In the genomic region with DNA sequence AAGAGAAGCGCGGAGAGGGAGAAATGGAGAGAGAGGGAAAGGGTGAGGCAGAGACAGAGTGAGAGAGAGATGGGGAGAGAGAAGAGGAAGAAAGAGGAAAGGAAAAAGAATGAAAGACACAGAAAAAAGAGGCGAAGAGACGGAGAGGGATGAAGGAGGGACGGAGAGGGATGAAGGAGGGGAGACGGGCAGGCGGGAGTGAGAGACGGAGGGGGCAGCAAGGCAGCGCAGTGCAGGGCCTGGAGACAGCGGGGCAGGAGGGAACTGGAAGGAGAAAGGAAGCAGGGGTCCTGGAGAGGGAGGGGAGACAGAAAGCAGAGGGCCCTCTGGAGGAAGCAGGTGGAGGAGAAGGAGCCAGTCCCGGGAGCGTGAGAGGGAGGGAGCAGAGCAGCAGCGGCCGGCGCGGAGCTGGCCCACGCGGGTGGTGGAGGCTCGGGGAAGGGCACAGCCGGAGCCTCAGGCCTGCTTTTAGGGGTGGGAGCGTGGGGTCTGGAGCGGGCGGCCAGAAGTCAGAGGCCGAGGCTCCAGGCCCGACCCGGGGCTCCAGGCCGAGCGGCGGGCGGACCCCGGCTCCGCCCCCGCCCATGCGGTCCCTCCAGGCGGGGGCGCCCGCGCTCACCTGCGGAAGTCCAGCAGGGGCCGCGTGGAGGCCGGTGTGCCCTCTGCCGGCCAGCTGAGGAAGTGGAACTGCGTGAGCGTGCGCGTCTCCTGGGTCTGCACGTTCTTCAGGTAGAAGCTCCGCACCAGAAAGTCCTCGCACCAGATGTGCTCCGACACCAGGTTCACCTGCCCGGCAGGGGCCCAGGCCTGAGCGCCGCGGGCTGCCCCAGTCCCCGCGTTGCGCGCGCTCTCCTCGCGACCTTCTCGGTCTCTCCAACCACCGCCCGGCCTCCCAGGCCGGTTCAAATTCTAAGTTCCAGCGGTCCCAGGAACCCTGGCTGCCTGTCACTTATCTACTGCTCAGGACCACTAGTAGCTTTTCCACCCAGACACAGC, we compare ENCODE assay signal across 9 cellular contexts. TPM values are rescaled to one million over a fixed set of nuclear protein-coding genes. Genes with fewer than 3 reads are reported as not detected.
DNase-seq lines count a peak whose midpoint lies in the region; ATAC-seq, FAIRE-seq and TF ChIP-seq lines count a peak whose summit lies in the region.
"Had no signal": no experiment of that assay in that cellular context is flagged by ENCODE, and none has a peak within 500 bp of the region (broad histone marks: within the 10 kb centered on the region; RNA-seq: fewer than 3 reads in every experiment).

No MANE protein-coding gene starts in this region.

- H2BK12ac ChIP-seq in H1 (ENCODE audit: low read depth, low read length), result no peak overlapping the region

- H2AFZ ChIP-seq in H1 (ENCODE audit: low read length), result 0 out of 2 replicates have a peak overlapping the region, but pooled peaks have one; percentile 27

- H3K4me1 ChIP-seq in H1 (replicated peaks in 1 of 4; ENCODE audit: control insufficient read depth in 3 of 4, insufficient read depth in 4 of 4, low read length in 3 of 4) (peaks cover 0 to 8% (median 3%) of the 10 kb centered on the region in 4 experiments; a peak in 4 of 7 replicates), mesodermal cell (ENCODE audit: control insufficient read depth, insufficient read depth, low read length, poor library complexity, severe bottlenecking) (peaks cover 4% of the 10 kb centered on the region)

- peak; percentile 93 for ATAC-seq in GM19035 (IDR thresholded peaks at IDR 0.05; ENCODE audit: unreplicated experiment)
- ATAC-seq in HG03280 (IDR thresholded peaks at IDR 0.05; ENCODE audit: unreplicated experiment), result peak; percentile 90

- peak overlapping the region; percentile 92 for H3K4ac ChIP-seq in H1 (replicated peaks; ENCODE audit: insufficient read length, low read depth, low read length)

- TF ChIP-seq POLR2A in H1 (IDR thresholded peaks at IDR 0.05; ENCODE audit: control extremely low read depth in 1 of 2, low read depth in 2 of 2, low read length in 2 of 2), result peak in 1 of 2 experiments; percentile 62; a peak in 2 of 3 replicates

- H3K4me2 ChIP-seq in H1 (ENCODE audit: insufficient read depth in 1 of 2, low read depth in 2 of 2, low read length in 2 of 2), result peak overlapping the region; percentile 69 to 76

- H3K9ac ChIP-seq in H1 (replicated peaks in 1 of 4; ENCODE audit: extremely low read depth in 1 of 4, low read depth in 3 of 4, low read length in 3 of 4), result peak overlapping the region in 3 of 4 experiments; percentile 31 to 65 (median 60); a peak in 5 of 7 replicates

- H2BK5ac ChIP-seq in H1 (ENCODE audit: low read depth, low read length), result peak overlapping the region; percentile 81; the same call in 1 of the 2 replicates

- H3K9me3 ChIP-seq in H1 (ENCODE audit: insufficient read depth in 2 of 2, low read depth in 1 of 2, low read length in 1 of 2) (0 out of 4 replicates have a peak, but pooled peaks cover 0 to 5% of the 10 kb centered on the region in 2 experiments), mesodermal cell (ENCODE audit: control insufficient read depth, low read length) (no peaks in the 10 kb centered on the region)

- DNase-seq in BJ (ENCODE audit: low read depth), result no peak
- peak; percentile 88 for DNase-seq in NCI-H82 (lab: John Stamatoyannopoulos, UW)
- DNase-seq in activated CD8-positive, alpha-beta memory T cell treated with anti-CD3 and anti-CD28 coated beads for 1 hour (ENCODE audit: extremely low read depth in 1 of 2, low read depth in 1 of 2), result peak; percentile 71 to 81
- peak; percentile 89 to 96 for DNase-seq in H1 (ENCODE audit: low read depth in 1 of 2, low spot score in 2 of 2)
- DNase-seq in stimulated activated CD8-positive, alpha-beta memory T cell treated with anti-CD3 and anti-CD28 coated beads, Interleukin-15, amount 100 ng/mL, for 4 hours (ENCODE audit: low read depth in 2 of 2), result peak; percentile 71 to 77

- H3K14ac ChIP-seq in H1 (ENCODE audit: insufficient read length), result no peak overlapping the region

- no peak overlapping the region; the same call in 1 of the 2 replicates for H4K8ac ChIP-seq in H1 (ENCODE audit: extremely low read depth, insufficient read depth, low read length)

- FAIRE-seq in H1 (lab: Jason Lieb, UNC), result no peak

- H3K23me2 ChIP-seq in H1 (ENCODE audit: low read depth, low read length), result peaks cover 4% of the 10 kb centered on the region; the same call in 1 of the 2 replicates

- peak; percentile 64 to 78 for TF ChIP-seq RAD21 in H1 (IDR thresholded peaks at IDR 0.05 in 1 of 2, conservative IDR thresholded peaks at IDR 0.05 in 1 of 2; ENCODE audit: low read depth in 2 of 2, low read length in 2 of 2)

- no peak overlapping the region for H2BK120ac ChIP-seq in H1 (replicated peaks; ENCODE audit: low read depth, low read length)

- H3K27ac ChIP-seq in H1 (ENCODE audit: low read depth, low read length) (peak overlapping the region; percentile 41; the same call in 1 of the 2 replicates), mesodermal cell (ENCODE audit: low read depth, low read length, severe bottlenecking) (no peak overlapping the region)

- H3K36me3 ChIP-seq in BJ (ENCODE audit: control insufficient read depth, insufficient read depth, low read length) (no peaks in the 10 kb centered on the region), H1 (ENCODE audit: control insufficient read depth in 2 of 4, insufficient read depth in 4 of 4, low read length in 3 of 4) (no peaks in the 10 kb centered on the region), mesodermal cell (ENCODE audit: control insufficient read depth, insufficient read depth, low read length) (peaks cover 37% of the 10 kb centered on the region)

- H3K4me3 ChIP-seq in BJ (ENCODE audit: low read depth, low read length), result peak overlapping the region; percentile 41
- peak overlapping the region; percentile 60 to 79 (median 74) for H3K4me3 ChIP-seq in H1 (ENCODE audit: extremely low read depth in 1 of 4, insufficient read depth in 2 of 4, low read depth in 3 of 4, low read length in 4 of 4)
- H3K4me3 ChIP-seq in mesodermal cell (ENCODE audit: extremely low read depth, insufficient read depth, low read length, poor library complexity, severe bottlenecking), result peak overlapping the region; percentile 37

- no peaks in the 10 kb centered on the region for H3K79me2 ChIP-seq in H1 (ENCODE audit: control insufficient read depth in 1 of 2, insufficient read depth in 2 of 2, low read length in 2 of 2)

- H3K23ac ChIP-seq in H1 (ENCODE audit: insufficient read length), result no peak overlapping the region

- POLR2A ChIA-PET in BJ (lab: Charles Lee) (interaction anchor here (0.7 kb wide), 1 partner anchor 418 kb away, joined by 3 read pairs; no protein-coding TSS in a partner anchor), H1 (lab: Charles Lee; ENCODE audit: partially characterized antibody) (interaction anchor here (0.9 to 4.3 kb wide), 17 partner anchors 8 to 118 kb away, joined by 3 to 33 read pairs (median 4); a partner anchor contains a TSS)

- H3K27me3 ChIP-seq in BJ (ENCODE audit: control insufficient read depth, insufficient read depth, low read length), result peaks cover 1% of the 10 kb centered on the region; the same call in 1 of the 2 replicates
- peaks cover 0 to 32% (median 19%) of the 10 kb centered on the region in 4 experiments; a peak in 6 of 7 replicates for H3K27me3 ChIP-seq in H1 (replicated peaks in 1 of 4; ENCODE audit: control insufficient read depth in 3 of 4, extremely low read depth in 1 of 4, insufficient read depth in 3 of 4, low read length in 3 of 4)

- H4K5ac ChIP-seq in H1 (ENCODE audit: insufficient read length, low read depth, low read length), result peak overlapping the region; percentile 46

- CTCF ChIA-PET in BJ (lab: Yijun Ruan, JAX) (interaction anchor here (0.6 to 20.7 kb wide), 60 partner anchors 8 to 315 kb away, joined by 3 to 403 read pairs (median 5); a partner anchor contains a TSS), H1 (lab: Charles Lee; ENCODE audit: partially characterized antibody) (interaction anchor here (0.6 to 11.7 kb wide), 67 partner anchors 10 to 292 kb away, joined by 3 to 220 read pairs (median 4); a partner anchor contains a TSS)

- TF ChIP-seq CTCF in BJ (IDR thresholded peaks at IDR 0.05; ENCODE audit: insufficient read depth, low read depth, low read length), result peak; percentile 92
- peak in 2 of 3 experiments; percentile 98 to 99; a peak in 3 of 4 replicates for TF ChIP-seq CTCF in H1 (IDR thresholded peaks at IDR 0.05; ENCODE audit: control extremely low read depth in 1 of 3, insufficient read depth in 1 of 3, low read depth in 1 of 3, low read length in 3 of 3)

- H2BK20ac ChIP-seq in H1 (ENCODE audit: low read length), result no peak overlapping the region; the same call in 1 of the 2 replicates

- H2AK5ac ChIP-seq in H1 (ENCODE audit: low read depth, low read length), result no peak overlapping the region

- no peaks in the 10 kb centered on the region for H4K20me1 ChIP-seq in H1 (replicated peaks in 1 of 2; ENCODE audit: control insufficient read depth in 1 of 2, insufficient read depth in 2 of 2, low read length in 2 of 2)

- peak overlapping the region; percentile 83 for H3K18ac ChIP-seq in H1 (ENCODE audit: extremely low read depth, low read length)

- WGBS in H1 (ENCODE audit: extremely low coverage in 1 of 2, insufficient coverage in 1 of 2, insufficient read length in 1 of 2, insufficient replicate concordance in 2 of 2, low coverage in 1 of 2, low lambda C conversion rate in 2 of 2, missing lambda C conversion rate in 1 of 2), 2 experiments, result 9% methylated on average over 45 of the region's 67 CpGs; no CpG with 5 or more reads in 1 of the 2 experiments
- WGBS in mesodermal cell (ENCODE audit: insufficient coverage in 2 of 2), 2 experiments, result 9 to 10% methylated on average over 59 to 63 of the region's 67 CpGs

- no peak overlapping the region for H3K56ac ChIP-seq in H1 (replicated peaks; ENCODE audit: insufficient read length, low read depth, low read length)

- no peaks in the 10 kb centered on the region; the same call in 1 of the 2 replicates for H3K79me1 ChIP-seq in H1 (ENCODE audit: low read depth, low read length)

- H2BK15ac ChIP-seq in H1 (ENCODE audit: low read length), result 0 out of 2 replicates have a peak overlapping the region, but pooled peaks have one; percentile 29

- peak overlapping the region; percentile 72 for H4K91ac ChIP-seq in H1 (replicated peaks; ENCODE audit: insufficient read length, low read length)

- TF ChIP-seq EP300 in H1 (IDR thresholded peaks at IDR 0.05; ENCODE audit: borderline replicate concordance in 1 of 2, low read depth in 2 of 2, low read length in 2 of 2), result no peak

RNA-seq across cellular contexts. Expression of a gene that starts 14.5 kb away (rescaled TPM):
- polyA plus RNA-seq in BJ (2011; rRNA removed) (3.2 and 7.0 TPM in 2 replicates), H1 (2011; rRNA removed) (8.2 and 17.4 TPM in 2 replicates)
- polyA minus RNA-seq in BJ (2011; rRNA and poly(A)+ RNA removed), result 1.9 and 5.6 TPM in 2 replicates
- total RNA-seq in H1 (2021; fragmentation: NEBNext Ultra II Directional; extraction: Animal tissue kit (Norgen Biotek cat#: 25700)), result 5.2 and 5.4 TPM in 2 replicates
- polyA plus RNA-seq in H1 (2011; cell fraction: cytosol; rRNA removed), result 8.2 TPM
- polyA plus RNA-seq in H1 (2011; cell fraction: nucleus; rRNA removed), result 17.7 TPM
- polyA plus RNA-seq in H1 (2012, experiment 1 of 2), result 5.5 to 8.5 TPM (median 7.6 TPM) in 4 replicates
- polyA plus RNA-seq in H1 (2012, experiment 2 of 2), result 5.3 TPM
- polyA plus RNA-seq in H1 (2013, experiment 1 of 2), result 14.0 TPM
- polyA plus RNA-seq in H1 (2013, experiment 2 of 2), result 13.1 TPM
- polyA minus RNA-seq in H1 (2011; rRNA and poly(A)+ RNA removed), result 6.9 and 11.9 TPM in 2 replicates
- 7.1 TPM for polyA minus RNA-seq in H1 (2011; cell fraction: cytosol; rRNA and poly(A)+ RNA removed)
- polyA minus RNA-seq in H1 (2011; cell fraction: nucleus; rRNA and poly(A)+ RNA removed), result 6.9 TPM
- polyA plus RNA-seq in mesodermal cell (2013, experiment 1 of 2), result 60.9 TPM
- 50.0 TPM for polyA plus RNA-seq in mesodermal cell (2013, experiment 2 of 2)
- total RNA-seq: dermis microvascular lymphatic vessel endothelial cell had no signal

RNA-seq across cellular contexts. Expression of a gene that starts 15.5 kb away (rescaled TPM):
- 45.0 and 57.3 TPM in 2 replicates for polyA plus RNA-seq in BJ (2011; rRNA removed)
- 35.2 and 54.1 TPM in 2 replicates for polyA minus RNA-seq in BJ (2011; rRNA and poly(A)+ RNA removed)
- 26.3 and 33.5 TPM in 2 replicates for total RNA-seq in H1 (2021; fragmentation: NEBNext Ultra II Directional; extraction: Animal tissue kit (Norgen Biotek cat#: 25700))
- polyA plus RNA-seq in H1 (2011; rRNA removed), result 21.0 and 28.6 TPM in 2 replicates
- polyA plus RNA-seq in H1 (2011; cell fraction: cytosol; rRNA removed), result 22.5 TPM
- 52.6 TPM for polyA plus RNA-seq in H1 (2011; cell fraction: nucleus; rRNA removed)
- 21.6 to 24.7 TPM (median 23.8 TPM) in 4 replicates for polyA plus RNA-seq in H1 (2012, experiment 1 of 2)
- 15.1 TPM for polyA plus RNA-seq in H1 (2012, experiment 2 of 2)
- polyA plus RNA-seq in H1 (2013, experiment 1 of 2), result 21.5 TPM
- polyA plus RNA-seq in H1 (2013, experiment 2 of 2), result 20.5 TPM
- 15.1 and 15.9 TPM in 2 replicates for polyA minus RNA-seq in H1 (2011; rRNA and poly(A)+ RNA removed)
- 10.3 TPM for polyA minus RNA-seq in H1 (2011; cell fraction: cytosol; rRNA and poly(A)+ RNA removed)
- 16.1 TPM for polyA minus RNA-seq in H1 (2011; cell fraction: nucleus; rRNA and poly(A)+ RNA removed)
- 32.8 TPM for polyA plus RNA-seq in mesodermal cell (2013, experiment 1 of 2)
- polyA plus RNA-seq in mesodermal cell (2013, experiment 2 of 2), result 32.5 TPM

RNA-seq across cellular contexts. Expression of a gene that starts 37.9 kb away (rescaled TPM):
- not detected in 2 replicates for polyA plus RNA-seq in BJ (2011; rRNA removed)
- not detected in 2 replicates for polyA minus RNA-seq in BJ (2011; rRNA and poly(A)+ RNA removed)
- not detected in 2 replicates for total RNA-seq in H1 (2021; fragmentation: NEBNext Ultra II Directional; extraction: Animal tissue kit (Norgen Biotek cat#: 25700))
- 0.11 TPM in 1 of 2 replicates, not detected in the other for polyA plus RNA-seq in H1 (2011; rRNA removed)
- polyA plus RNA-seq in H1 (2011; cell fraction: cytosol; rRNA removed), result 0.10 TPM
- not detected for polyA plus RNA-seq in H1 (2011; cell fraction: nucleus; rRNA removed)
- not detected in 4 replicates for polyA plus RNA-seq in H1 (2012, experiment 1 of 2)
- polyA plus RNA-seq in H1 (2012, experiment 2 of 2), result not detected
- not detected for polyA plus RNA-seq in H1 (2013, experiment 1 of 2)
- polyA plus RNA-seq in H1 (2013, experiment 2 of 2), result not detected
- 0.35 TPM in 1 of 2 replicates, not detected in the other for polyA minus RNA-seq in H1 (2011; rRNA and poly(A)+ RNA removed)
- polyA minus RNA-seq in H1 (2011; cell fraction: cytosol; rRNA and poly(A)+ RNA removed), result not detected
- polyA minus RNA-seq in H1 (2011; cell fraction: nucleus; rRNA and poly(A)+ RNA removed), result not detected
- polyA plus RNA-seq in mesodermal cell (2013, experiment 1 of 2), result not detected
- not detected for polyA plus RNA-seq in mesodermal cell (2013, experiment 2 of 2)
- total RNA-seq: dermis microvascular lymphatic vessel endothelial cell had no signal

RNA-seq across cellular contexts. Expression of a gene that starts 40.9 kb away (rescaled TPM):
- polyA plus RNA-seq in BJ (2011; rRNA removed) (16.8 and 23.0 TPM in 2 replicates), H1 (2011; rRNA removed) (172 and 174 TPM in 2 replicates)
- polyA minus RNA-seq in BJ (2011; rRNA and poly(A)+ RNA removed), result 3.8 and 7.0 TPM in 2 replicates
- 59.5 and 67.3 TPM in 2 replicates for total RNA-seq in H1 (2021; fragmentation: NEBNext Ultra II Directional; extraction: Animal tissue kit (Norgen Biotek cat#: 25700))
- 93.1 TPM for polyA plus RNA-seq in H1 (2011; cell fraction: cytosol; rRNA removed)
- 114 TPM for polyA plus RNA-seq in H1 (2011; cell fraction: nucleus; rRNA removed)
- polyA plus RNA-seq in H1 (2012, experiment 1 of 2), result 59.2 to 76.9 TPM (median 63.8 TPM) in 4 replicates
- 64.6 TPM for polyA plus RNA-seq in H1 (2012, experiment 2 of 2)
- 87.7 TPM for polyA plus RNA-seq in H1 (2013, experiment 1 of 2)
- polyA plus RNA-seq in H1 (2013, experiment 2 of 2), result 77.5 TPM
- 31.2 and 39.5 TPM in 2 replicates for polyA minus RNA-seq in H1 (2011; rRNA and poly(A)+ RNA removed)
- polyA minus RNA-seq in H1 (2011; cell fraction: cytosol; rRNA and poly(A)+ RNA removed), result 15.0 TPM
- polyA minus RNA-seq in H1 (2011; cell fraction: nucleus; rRNA and poly(A)+ RNA removed), result 20.9 TPM
- polyA plus RNA-seq in mesodermal cell (2013, experiment 1 of 2), result 4.9 TPM
- 2.5 TPM for polyA plus RNA-seq in mesodermal cell (2013, experiment 2 of 2)

RNA-seq across cellular contexts. Expression of a gene that starts 41.6 kb away (rescaled TPM):
- polyA plus RNA-seq in BJ (2011; rRNA removed) (not detected in 2 replicates), H1 (2011; rRNA removed) (0.08 and 0.25 TPM in 2 replicates)
- not detected in 2 replicates for polyA minus RNA-seq in BJ (2011; rRNA and poly(A)+ RNA removed)
- total RNA-seq in H1 (2021; fragmentation: NEBNext Ultra II Directional; extraction: Animal tissue kit (Norgen Biotek cat#: 25700)), result 0.24 TPM in 1 of 2 replicates, not detected in the other
- 0.10 TPM for polyA plus RNA-seq in H1 (2011; cell fraction: cytosol; rRNA removed)
- polyA plus RNA-seq in H1 (2011; cell fraction: nucleus; rRNA removed), result 0.23 TPM
- not detected in 4 replicates for polyA plus RNA-seq in H1 (2012, experiment 1 of 2)
- polyA plus RNA-seq in H1 (2012, experiment 2 of 2), result not detected
- 0.08 TPM for polyA plus RNA-seq in H1 (2013, experiment 1 of 2)
- 0.07 TPM for polyA plus RNA-seq in H1 (2013, experiment 2 of 2)
- 0.13 TPM in 1 of 2 replicates, not detected in the other for polyA minus RNA-seq in H1 (2011; rRNA and poly(A)+ RNA removed)
- not detected for polyA minus RNA-seq in H1 (2011; cell fraction: cytosol; rRNA and poly(A)+ RNA removed)
- not detected for polyA minus RNA-seq in H1 (2011; cell fraction: nucleus; rRNA and poly(A)+ RNA removed)
- not detected for polyA plus RNA-seq in mesodermal cell (2013, experiment 1 of 2)
- polyA plus RNA-seq in mesodermal cell (2013, experiment 2 of 2), result not detected
- total RNA-seq: dermis microvascular lymphatic vessel endothelial cell had no signal
